In the genomic region with DNA sequence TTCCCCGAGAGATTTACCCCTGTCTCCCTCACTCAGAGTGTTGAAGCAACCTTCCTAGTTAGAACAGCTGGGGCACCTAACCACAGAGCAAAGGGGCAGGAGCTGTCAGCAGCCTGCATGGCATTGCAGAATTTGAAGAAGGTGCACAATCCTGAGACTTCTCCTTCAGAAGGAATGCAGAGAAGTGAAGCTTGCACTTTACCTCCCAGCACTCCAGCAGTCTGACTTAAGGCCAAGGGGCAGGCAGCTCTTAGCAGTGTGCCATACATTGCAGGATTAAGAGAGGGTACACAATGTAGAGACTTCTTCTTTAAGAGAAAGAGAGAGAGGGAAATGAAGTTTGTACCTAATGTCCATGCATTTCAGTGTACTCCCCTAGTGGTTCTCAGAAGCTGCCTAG, we compare ENCODE assay signal across 20 cellular contexts.
"Had no signal": no experiment of that assay in that cellular context is flagged by ENCODE, and none has a peak within 500 bp of the region (broad histone marks: within the 10 kb centered on the region; RNA-seq: fewer than 3 reads in every experiment).

No MANE protein-coding gene starts in this region.

- H3K9me3 ChIP-seq: lower lobe of right lung, neutrophil, pancreas, sigmoid colon, suprapubic skin had no signal

- FAIRE-seq: colon, frontal cortex, keratinocyte, pancreas had no signal

- H3K4me1 ChIP-seq: pancreas, spleen had no signal

- H3K27me3 Mint-ChIP-seq: naive thymus-derived CD8-positive, alpha-beta T cell; stimulated activated naive CD8-positive, alpha-beta T cell treated with anti-CD3 and anti-CD28 coated beads, Interleukin-15, amount 100 ng/mL, for 72 hours had no signal

- H3K36me3 ChIP-seq: lower lobe of right lung, neutrophil, pancreas, sigmoid colon, spleen, suprapubic skin, transverse colon had no signal

- H3K27ac Mint-ChIP-seq: naive thymus-derived CD8-positive, alpha-beta T cell; nephron progenitor cell; stimulated activated naive CD8-positive, alpha-beta T cell treated with anti-CD3 and anti-CD28 coated beads, Interleukin-15, amount 100 ng/mL, for 72 hours had no signal

- H3K4me3 ChIP-seq: dorsolateral prefrontal cortex, lower lobe of right lung, pancreas, sigmoid colon, skin epidermis, spleen, suprapubic skin, transverse colon had no signal

- H3K9me3 Mint-ChIP-seq: nephron progenitor cell had no signal

- DNase-seq: dorsolateral prefrontal cortex; effector CD4-positive, alpha-beta T cell; hypothalamus; left ventricle myocardium superior; lower lobe of right lung; naive thymus-derived CD8-positive, alpha-beta T cell; nephron progenitor cell; pancreas; sigmoid colon; spleen; stimulated activated CD4-positive, alpha-beta T cell treated with anti-CD3 and anti-CD28 coated beads, Interleukin-4, amount 100 ng/mL, for 4 hours; stimulated activated naive CD4-positive, alpha-beta T cell; stimulated activated naive CD8-positive, alpha-beta T cell treated with anti-CD3 and anti-CD28 coated beads, Interleukin-15, amount 100 ng/mL, for 72 hours; transverse colon had no signal

- H3K4me3 Mint-ChIP-seq: naive thymus-derived CD8-positive, alpha-beta T cell; nephron progenitor cell; stimulated activated naive CD8-positive, alpha-beta T cell treated with anti-CD3 and anti-CD28 coated beads, Interleukin-15, amount 100 ng/mL, for 72 hours had no signal

- ATAC-seq: left ventricle myocardium superior; lower lobe of right lung; naive thymus-derived CD8-positive, alpha-beta T cell; pancreas; stimulated activated naive CD8-positive, alpha-beta T cell treated with anti-CD3 and anti-CD28 coated beads, Interleukin-15, amount 100 ng/mL, for 72 hours had no signal

- H3K27ac ChIP-seq: dorsolateral prefrontal cortex, lower lobe of right lung, neutrophil, pancreas, sigmoid colon, skin epidermis, spleen, suprapubic skin, transverse colon had no signal

- H3K4me1 Mint-ChIP-seq: naive thymus-derived CD8-positive, alpha-beta T cell; stimulated activated naive CD8-positive, alpha-beta T cell treated with anti-CD3 and anti-CD28 coated beads, Interleukin-15, amount 100 ng/mL, for 72 hours had no signal

- H3K27me3 ChIP-seq: dorsolateral prefrontal cortex, neutrophil, pancreas, sigmoid colon, spleen, suprapubic skin, transverse colon had no signal
